Comparison of ENCODE assay signal across 1 cellular context in genomic region chr3:129313983-129314756, GRCh38.
TF ChIP-seq lines count a peak whose summit lies in the region.

No MANE protein-coding gene starts in this region.

TF ChIP-seq in HepG2, 621 proteins besides CTCF, POLR2A, EP300 and RAD21 (continued from another document and continues in another):
- TF ChIP-seq BRF2 (CRISPR knock-in tag; IDR thresholded peaks at IDR 0.05) = no peak
- TF ChIP-seq TFAP4 (IDR thresholded peaks at IDR 0.05; ENCODE audit: borderline replicate concordance, low read depth) = peak; percentile 55; the same call in 1 of the 2 replicates
- TF ChIP-seq ZNF383 (CRISPR knock-in tag; IDR thresholded peaks at IDR 0.05; ENCODE audit: borderline replicate concordance) = peak; percentile 87; the same call in 1 of the 2 replicates
- TF ChIP-seq, protein P1, sequence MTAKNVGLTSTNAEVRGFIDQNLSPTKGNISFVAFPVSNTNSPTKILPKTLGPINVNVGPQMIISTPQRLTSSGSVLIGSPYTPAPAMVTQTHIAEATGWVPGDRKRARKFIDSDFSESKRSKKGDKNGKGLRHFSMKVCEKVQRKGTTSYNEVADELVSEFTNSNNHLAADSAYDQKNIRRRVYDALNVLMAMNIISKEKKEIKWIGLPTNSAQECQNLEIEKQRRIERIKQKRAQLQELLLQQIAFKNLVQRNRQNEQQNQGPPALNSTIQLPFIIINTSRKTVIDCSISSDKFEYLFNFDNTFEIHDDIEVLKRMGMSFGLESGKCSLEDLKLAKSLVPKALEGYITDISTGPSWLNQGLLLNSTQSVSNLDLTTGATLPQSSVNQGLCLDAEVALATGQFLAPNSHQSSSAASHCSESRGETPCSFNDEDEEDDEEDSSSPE (CRISPR knock-in tag; IDR thresholded peaks at IDR 0.05) = 0 out of 2 replicates have a peak, but pooled peaks have one; percentile 36
- no peak for TF ChIP-seq RXRA (CRISPR knock-in tag; IDR thresholded peaks at IDR 0.05)
- no peak for TF ChIP-seq CBX2 (IDR thresholded peaks at IDR 0.05; ENCODE audit: low read depth, low read length)
- TF ChIP-seq CBX2 (CRISPR knock-in tag; IDR thresholded peaks at IDR 0.05; ENCODE audit: low read depth) = no peak
- no peak for TF ChIP-seq TAF1 (CRISPR knock-in tag; IDR thresholded peaks at IDR 0.05)
- no peak for TF ChIP-seq TMF1 (CRISPR knock-in tag; IDR thresholded peaks at IDR 0.05; ENCODE audit: low read depth)
- TF ChIP-seq, protein P2, sequence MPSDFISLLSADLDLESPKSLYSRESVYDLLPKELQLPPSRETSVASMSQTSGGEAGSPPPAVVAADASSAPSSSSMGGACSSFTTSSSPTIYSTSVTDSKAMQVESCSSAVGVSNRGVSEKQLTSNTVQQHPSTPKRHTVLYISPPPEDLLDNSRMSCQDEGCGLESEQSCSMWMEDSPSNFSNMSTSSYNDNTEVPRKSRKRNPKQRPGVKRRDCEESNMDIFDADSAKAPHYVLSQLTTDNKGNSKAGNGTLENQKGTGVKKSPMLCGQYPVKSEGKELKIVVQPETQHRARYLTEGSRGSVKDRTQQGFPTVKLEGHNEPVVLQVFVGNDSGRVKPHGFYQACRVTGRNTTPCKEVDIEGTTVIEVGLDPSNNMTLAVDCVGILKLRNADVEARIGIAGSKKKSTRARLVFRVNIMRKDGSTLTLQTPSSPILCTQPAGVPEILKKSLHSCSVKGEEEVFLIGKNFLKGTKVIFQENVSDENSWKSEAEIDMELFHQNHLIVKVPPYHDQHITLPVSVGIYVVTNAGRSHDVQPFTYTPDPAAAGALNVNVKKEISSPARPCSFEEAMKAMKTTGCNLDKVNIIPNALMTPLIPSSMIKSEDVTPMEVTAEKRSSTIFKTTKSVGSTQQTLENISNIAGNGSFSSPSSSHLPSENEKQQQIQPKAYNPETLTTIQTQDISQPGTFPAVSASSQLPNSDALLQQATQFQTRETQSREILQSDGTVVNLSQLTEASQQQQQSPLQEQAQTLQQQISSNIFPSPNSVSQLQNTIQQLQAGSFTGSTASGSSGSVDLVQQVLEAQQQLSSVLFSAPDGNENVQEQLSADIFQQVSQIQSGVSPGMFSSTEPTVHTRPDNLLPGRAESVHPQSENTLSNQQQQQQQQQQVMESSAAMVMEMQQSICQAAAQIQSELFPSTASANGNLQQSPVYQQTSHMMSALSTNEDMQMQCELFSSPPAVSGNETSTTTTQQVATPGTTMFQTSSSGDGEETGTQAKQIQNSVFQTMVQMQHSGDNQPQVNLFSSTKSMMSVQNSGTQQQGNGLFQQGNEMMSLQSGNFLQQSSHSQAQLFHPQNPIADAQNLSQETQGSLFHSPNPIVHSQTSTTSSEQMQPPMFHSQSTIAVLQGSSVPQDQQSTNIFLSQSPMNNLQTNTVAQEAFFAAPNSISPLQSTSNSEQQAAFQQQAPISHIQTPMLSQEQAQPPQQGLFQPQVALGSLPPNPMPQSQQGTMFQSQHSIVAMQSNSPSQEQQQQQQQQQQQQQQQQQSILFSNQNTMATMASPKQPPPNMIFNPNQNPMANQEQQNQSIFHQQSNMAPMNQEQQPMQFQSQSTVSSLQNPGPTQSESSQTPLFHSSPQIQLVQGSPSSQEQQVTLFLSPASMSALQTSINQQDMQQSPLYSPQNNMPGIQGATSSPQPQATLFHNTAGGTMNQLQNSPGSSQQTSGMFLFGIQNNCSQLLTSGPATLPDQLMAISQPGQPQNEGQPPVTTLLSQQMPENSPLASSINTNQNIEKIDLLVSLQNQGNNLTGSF (CRISPR knock-in tag; IDR thresholded peaks at IDR 0.05) = no peak
- no peak for TF ChIP-seq ZC3H13 (CRISPR knock-in tag; IDR thresholded peaks at IDR 0.05)
- TF ChIP-seq ZNF619 (CRISPR knock-in tag; IDR thresholded peaks at IDR 0.05) = no peak
- no peak for TF ChIP-seq NFE2L2 (IDR thresholded peaks at IDR 0.05; ENCODE audit: low read length)
- TF ChIP-seq ZNF10 (CRISPR knock-in tag; IDR thresholded peaks at IDR 0.05; ENCODE audit: borderline replicate concordance, low read depth) = no peak
- no peak for TF ChIP-seq SATB2 (CRISPR knock-in tag; IDR thresholded peaks at IDR 0.05)
- no peak for TF ChIP-seq ZMYM3 (CRISPR knock-in tag; IDR thresholded peaks at IDR 0.05)
- TF ChIP-seq SMYD3 (CRISPR knock-in tag; IDR thresholded peaks at IDR 0.05) = no peak
- no peak for TF ChIP-seq ZNF20 (CRISPR knock-in tag; IDR thresholded peaks at IDR 0.05)
- TF ChIP-seq POLR2AphosphoS5 (IDR thresholded peaks at IDR 0.05; ENCODE audit: low read depth, low read length) = peak; percentile 69
- no peak for TF ChIP-seq ZNF234 (CRISPR knock-in tag; conservative IDR thresholded peaks at IDR 0.05)
- peak; percentile 28; the same call in 1 of the 2 replicates for TF ChIP-seq HMGXB3 (CRISPR knock-in tag; IDR thresholded peaks at IDR 0.05; ENCODE audit: borderline replicate concordance)
- TF ChIP-seq ZNF616 (CRISPR knock-in tag; IDR thresholded peaks at IDR 0.05; ENCODE audit: low read depth) = no peak
- TF ChIP-seq ZNF512B (CRISPR knock-in tag; IDR thresholded peaks at IDR 0.05; ENCODE audit: borderline replicate concordance) = no peak
- TF ChIP-seq ZNF670 (CRISPR knock-in tag; IDR thresholded peaks at IDR 0.05; ENCODE audit: borderline replicate concordance) = no peak
- no peak; the same call in 1 of the 2 replicates for TF ChIP-seq MEF2D (CRISPR knock-in tag; IDR thresholded peaks at IDR 0.05)
- TF ChIP-seq, protein P3, sequence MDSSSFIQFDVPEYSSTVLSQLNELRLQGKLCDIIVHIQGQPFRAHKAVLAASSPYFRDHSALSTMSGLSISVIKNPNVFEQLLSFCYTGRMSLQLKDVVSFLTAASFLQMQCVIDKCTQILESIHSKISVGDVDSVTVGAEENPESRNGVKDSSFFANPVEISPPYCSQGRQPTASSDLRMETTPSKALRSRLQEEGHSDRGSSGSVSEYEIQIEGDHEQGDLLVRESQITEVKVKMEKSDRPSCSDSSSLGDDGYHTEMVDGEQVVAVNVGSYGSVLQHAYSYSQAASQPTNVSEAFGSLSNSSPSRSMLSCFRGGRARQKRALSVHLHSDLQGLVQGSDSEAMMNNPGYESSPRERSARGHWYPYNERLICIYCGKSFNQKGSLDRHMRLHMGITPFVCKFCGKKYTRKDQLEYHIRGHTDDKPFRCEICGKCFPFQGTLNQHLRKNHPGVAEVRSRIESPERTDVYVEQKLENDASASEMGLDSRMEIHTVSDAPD (CRISPR knock-in tag; IDR thresholded peaks at IDR 0.05) = no peak
- TF ChIP-seq KDM2A (CRISPR knock-in tag; IDR thresholded peaks at IDR 0.05; ENCODE audit: borderline replicate concordance, low read depth) = 0 out of 2 replicates have a peak, but pooled peaks have one; percentile 19
- no peak for TF ChIP-seq SRSF9 (IDR thresholded peaks at IDR 0.05; ENCODE audit: borderline replicate concordance, insufficient read depth, low read depth, low read length, poor library complexity, severe bottlenecking)
- no peak for TF ChIP-seq ZNF451 (CRISPR knock-in tag; IDR thresholded peaks at IDR 0.05)
- TF ChIP-seq ZNF468 (CRISPR knock-in tag; IDR thresholded peaks at IDR 0.05) = no peak
- TF ChIP-seq JUN (CRISPR knock-in tag; IDR thresholded peaks at IDR 0.05) = no peak
- TF ChIP-seq, protein P4, sequence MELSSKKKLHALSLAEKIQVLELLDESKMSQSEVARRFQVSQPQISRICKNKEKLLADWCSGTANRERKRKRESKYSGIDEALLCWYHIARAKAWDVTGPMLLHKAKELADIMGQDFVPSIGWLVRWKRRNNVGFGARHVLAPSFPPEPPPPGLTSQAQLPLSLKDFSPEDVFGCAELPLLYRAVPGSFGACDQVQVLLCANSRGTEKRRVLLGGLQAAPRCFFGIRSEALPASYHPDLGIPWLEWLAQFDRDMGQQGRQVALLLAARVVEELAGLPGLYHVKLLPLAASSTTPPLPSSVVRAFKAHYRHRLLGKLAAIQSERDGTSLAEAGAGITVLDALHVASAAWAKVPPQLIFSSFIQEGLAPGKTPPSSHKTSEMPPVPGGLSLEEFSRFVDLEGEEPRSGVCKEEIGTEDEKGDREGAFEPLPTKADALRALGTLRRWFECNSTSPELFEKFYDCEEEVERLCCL (CRISPR knock-in tag; IDR thresholded peaks at IDR 0.05; ENCODE audit: borderline replicate concordance) = no peak
- no peak for TF ChIP-seq KDM1A (CRISPR knock-in tag; IDR thresholded peaks at IDR 0.05)
- peak; percentile 29; the same call in 1 of the 2 replicates for TF ChIP-seq ZNF678 (CRISPR knock-in tag; IDR thresholded peaks at IDR 0.05)
- TF ChIP-seq, protein P5, sequence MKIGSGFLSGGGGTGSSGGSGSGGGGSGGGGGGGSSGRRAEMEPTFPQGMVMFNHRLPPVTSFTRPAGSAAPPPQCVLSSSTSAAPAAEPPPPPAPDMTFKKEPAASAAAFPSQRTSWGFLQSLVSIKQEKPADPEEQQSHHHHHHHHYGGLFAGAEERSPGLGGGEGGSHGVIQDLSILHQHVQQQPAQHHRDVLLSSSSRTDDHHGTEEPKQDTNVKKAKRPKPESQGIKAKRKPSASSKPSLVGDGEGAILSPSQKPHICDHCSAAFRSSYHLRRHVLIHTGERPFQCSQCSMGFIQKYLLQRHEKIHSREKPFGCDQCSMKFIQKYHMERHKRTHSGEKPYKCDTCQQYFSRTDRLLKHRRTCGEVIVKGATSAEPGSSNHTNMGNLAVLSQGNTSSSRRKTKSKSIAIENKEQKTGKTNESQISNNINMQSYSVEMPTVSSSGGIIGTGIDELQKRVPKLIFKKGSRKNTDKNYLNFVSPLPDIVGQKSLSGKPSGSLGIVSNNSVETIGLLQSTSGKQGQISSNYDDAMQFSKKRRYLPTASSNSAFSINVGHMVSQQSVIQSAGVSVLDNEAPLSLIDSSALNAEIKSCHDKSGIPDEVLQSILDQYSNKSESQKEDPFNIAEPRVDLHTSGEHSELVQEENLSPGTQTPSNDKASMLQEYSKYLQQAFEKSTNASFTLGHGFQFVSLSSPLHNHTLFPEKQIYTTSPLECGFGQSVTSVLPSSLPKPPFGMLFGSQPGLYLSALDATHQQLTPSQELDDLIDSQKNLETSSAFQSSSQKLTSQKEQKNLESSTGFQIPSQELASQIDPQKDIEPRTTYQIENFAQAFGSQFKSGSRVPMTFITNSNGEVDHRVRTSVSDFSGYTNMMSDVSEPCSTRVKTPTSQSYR (CRISPR knock-in tag; IDR thresholded peaks at IDR 0.05; ENCODE audit: borderline replicate concordance) = peak; percentile 50; the same call in 1 of the 2 replicates
- TF ChIP-seq BRCA1 (CRISPR knock-in tag; IDR thresholded peaks at IDR 0.05) = no peak
